Comparison of ENCODE assay signal across 40 cellular contexts in the genomic region with DNA sequence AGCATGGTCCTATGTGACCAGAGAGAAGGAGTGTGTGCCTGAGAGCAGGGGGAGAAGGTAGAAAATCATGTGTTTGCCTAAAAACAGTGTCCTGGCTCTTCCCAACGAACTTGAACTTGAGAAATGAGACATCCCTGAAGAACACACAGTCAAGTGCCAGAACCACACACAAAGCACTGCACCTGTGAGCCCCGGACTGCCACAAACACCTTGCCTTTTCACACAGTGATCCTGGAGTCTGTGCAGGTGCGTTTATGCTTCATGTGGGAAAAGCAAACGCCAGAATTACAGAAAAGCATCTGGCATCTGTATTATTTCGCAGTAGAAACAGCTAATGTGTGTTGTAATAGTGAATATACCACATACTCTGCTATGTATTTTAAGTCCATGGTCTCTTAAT. TPM values are rescaled to one million over a fixed set of nuclear protein-coding genes. Genes with fewer than 3 reads are reported as not detected.
"Had no signal": no experiment of that assay in that cellular context is flagged by ENCODE, and none has a peak within 500 bp of the region (broad histone marks: within the 10 kb centered on the region; RNA-seq: fewer than 3 reads in every experiment).

No MANE protein-coding gene starts in this region.

- H3K4me3 ChIP-seq: adrenal gland, cardiac muscle cell had no signal

- H3K27ac Mint-ChIP-seq: activated B cell treated with CpG ODN at 0.5 μM for 24 hours; activated CD4-positive, alpha-beta memory T cell treated with anti-CD3 and anti-CD28 coated beads for 36 hours; activated CD4-positive, alpha-beta T cell treated with anti-CD3 and anti-CD28 coated beads, Interleukin-2, amount 10 ng/mL, durations not matched to agents 24 days and 14 days; activated CD8-positive, alpha-beta T cell treated with anti-CD3 and anti-CD28 coated beads for 36 hours; activated naive CD4-positive, alpha-beta T cell treated with anti-CD3 and anti-CD28 coated beads for 36 hours; activated naive CD4-positive, alpha-beta T cell treated with anti-CD3 and anti-CD28 coated beads, Interleukin-2, amount 50 U/mL, for 72 hours; activated naive CD8-positive, alpha-beta T cell treated with anti-CD3 and anti-CD28 coated beads for 36 hours; activated T-cell treated with anti-CD3 and anti-CD28 coated beads, Interleukin-2, amount 50 U/mL, for 72 hours; activated T-helper 1 cell treated with anti-CD3 and anti-CD28 coated beads, Interleukin-12 subunit alpha, Interleukin-12 subunit beta, Interleukin-2, Interleukin-4 antibody, amounts not matched to agents 30 ng/mL and 10 ng/mL and 1 ng/mL, durations not matched to agents 14 hours and 24 hours and 36 hours; activated T-helper 17 cell treated with anti-CD3 and anti-CD28 coated beads, Interleukin-2, amount 50 U/mL, for 72 hours; brain; T-helper 1 cell treated with Interleukin-12 subunit alpha and Interleukin-12 subunit beta and Interleukin-4 antibody, amounts not matched to agents 30 μg/mL and 1 μg/mL, for 36 hours; T-helper 2 cell treated with Interferon-gamma antibody and Interleukin-4, amounts not matched to agents 5 μg/mL and 100 μg/mL, for 36 hours had no signal

- H3K27ac ChIP-seq: adrenal gland, cardiac muscle cell, VCaP had no signal

- H3K27me3 ChIP-seq: adrenal gland had no signal

- H3K4me1 ChIP-seq: adrenal gland had no signal

- H3K36me3 Mint-ChIP-seq: activated CD4-positive, alpha-beta memory T cell treated with anti-CD3 and anti-CD28 coated beads for 36 hours; activated naive CD4-positive, alpha-beta T cell treated with anti-CD3 and anti-CD28 coated beads, Interleukin-2, amount 50 U/mL, for 72 hours; activated naive CD8-positive, alpha-beta T cell treated with anti-CD3 and anti-CD28 coated beads for 36 hours had no signal

- H3K27me3 Mint-ChIP-seq: activated B cell treated with CpG ODN at 0.5 μM for 24 hours; activated CD4-positive, alpha-beta memory T cell treated with anti-CD3 and anti-CD28 coated beads for 36 hours; activated CD4-positive, alpha-beta T cell treated with anti-CD3 and anti-CD28 coated beads, Interleukin-2, amount 10 ng/mL, durations not matched to agents 24 days and 14 days; activated CD8-positive, alpha-beta T cell treated with anti-CD3 and anti-CD28 coated beads for 36 hours; activated naive CD8-positive, alpha-beta T cell treated with anti-CD3 and anti-CD28 coated beads for 36 hours; activated T-helper 17 cell treated with anti-CD3 and anti-CD28 coated beads, Interleukin-2, amount 50 U/mL, for 72 hours; brain; central memory CD8-positive, alpha-beta T cell had no signal

- DNase-seq: activated B cell treated with CpG ODN at 0.5 μM for 24 hours; activated CD4-positive, alpha-beta memory T cell treated with anti-CD3 and anti-CD28 coated beads for 36 hours; activated CD4-positive, alpha-beta T cell treated with anti-CD3 and anti-CD28 coated beads for 4 hours; activated CD4-positive, alpha-beta T cell treated with anti-CD3 and anti-CD28 coated beads, Interleukin-2, amount 10 ng/mL, durations not matched to agents 24 days and 14 days; activated CD4-positive, alpha-beta T cell treated with anti-CD3 and anti-CD28 coated beads, Interleukin-2, amount 50 U/mL, for 1 hour; activated CD4-positive, alpha-beta T cell treated with anti-CD3 and anti-CD28 coated beads, Interleukin-2, amount 50 U/mL, for 4 hours; activated CD4-positive, CD25-positive, alpha-beta regulatory T cell treated with anti-CD3 and anti-CD28 coated beads, Interleukin-2, amount 50 U/mL, for 72 hours; activated CD8-positive, alpha-beta memory T cell treated with anti-CD3 and anti-CD28 coated beads, Interleukin-2, amount 50 U/mL, for 4 hours; activated CD8-positive, alpha-beta T cell treated with anti-CD3 and anti-CD28 coated beads for 36 hours; activated effector memory CD4-positive, alpha-beta T cell treated with anti-CD3 and anti-CD28 coated beads, Interleukin-2, amount 50 U/mL, for 16 hours; activated gamma-delta T cell treated with Interleukin-2 at 50 U/mL for 16 hours; activated naive CD4-positive, alpha-beta T cell; activated naive CD4-positive, alpha-beta T cell treated with anti-CD3 and anti-CD28 coated beads for 36 hours; activated naive CD4-positive, alpha-beta T cell treated with anti-CD3 and anti-CD28 coated beads, Interleukin-2, amount 50 U/mL, for 16 hours; activated naive CD8-positive, alpha-beta T cell treated with anti-CD3 and anti-CD28 coated beads for 36 hours; activated T-cell treated with anti-CD3 and anti-CD28 coated beads for 4 hours; activated T-cell treated with anti-CD3 and anti-CD28 coated beads, Interleukin-2, amount 50 U/mL, for 1 hour; activated T-cell treated with anti-CD3 and anti-CD28 coated beads, Interleukin-2, amount 50 U/mL, for 4 hours; activated T-cell treated with anti-CD3 and anti-CD28 coated beads, Interleukin-2, amount 50 U/mL, for 72 hours; adrenal gland; amniotic stem cell; aorta; caudate nucleus; cerebellar nuclear complex; T-helper 1 cell; T-helper 2 cell; T-helper 9 cell had no signal

- FAIRE-seq: astrocyte, bronchial epithelial cell, TTC549 had no signal

- H3K4me1 Mint-ChIP-seq: activated B cell treated with CpG ODN at 0.5 μM for 24 hours; activated CD4-positive, alpha-beta T cell treated with anti-CD3 and anti-CD28 coated beads, Interleukin-2, amount 10 ng/mL, durations not matched to agents 24 days and 14 days; activated naive CD8-positive, alpha-beta T cell treated with anti-CD3 and anti-CD28 coated beads for 36 hours; activated T-helper 17 cell treated with anti-CD3 and anti-CD28 coated beads, Interleukin-2, amount 50 U/mL, for 72 hours; central memory CD8-positive, alpha-beta T cell had no signal

- H3K9me3 ChIP-seq: adrenal gland had no signal

- ATAC-seq: activated CD8-positive, alpha-beta T cell treated with anti-CD3 and anti-CD28 coated beads for 36 hours; activated naive CD4-positive, alpha-beta T cell treated with anti-CD3 and anti-CD28 coated beads, Interleukin-2, amount 50 U/mL, for 72 hours; activated T-cell treated with anti-CD3 and anti-CD28 coated beads, Interleukin-2, amount 50 U/mL, for 4 hours; activated T-cell treated with anti-CD3 and anti-CD28 coated beads, Interleukin-2, amount 50 U/mL, for 72 hours; activated T-helper 17 cell treated with anti-CD3 and anti-CD28 coated beads, Interleukin-2, amount 50 U/mL, for 72 hours had no signal

- H3K9me3 Mint-ChIP-seq: activated CD4-positive, alpha-beta T cell treated with anti-CD3 and anti-CD28 coated beads, Interleukin-2, amount 10 ng/mL, durations not matched to agents 24 days and 14 days; activated CD8-positive, alpha-beta T cell treated with anti-CD3 and anti-CD28 coated beads for 36 hours; activated T-helper 1 cell treated with anti-CD3 and anti-CD28 coated beads, Interleukin-12 subunit alpha, Interleukin-12 subunit beta, Interleukin-2, Interleukin-4 antibody, amounts not matched to agents 30 ng/mL and 10 ng/mL and 1 ng/mL, durations not matched to agents 14 hours and 24 hours and 36 hours; T-helper 1 cell treated with Interleukin-12 subunit alpha and Interleukin-12 subunit beta and Interleukin-4 antibody, amounts not matched to agents 30 μg/mL and 1 μg/mL, for 36 hours; T-helper 2 cell treated with Interferon-gamma antibody and Interleukin-4, amounts not matched to agents 5 μg/mL and 100 μg/mL, for 36 hours had no signal

- H3K4me3 Mint-ChIP-seq: activated B cell treated with CpG ODN at 0.5 μM for 24 hours; activated CD4-positive, alpha-beta memory T cell treated with anti-CD3 and anti-CD28 coated beads for 36 hours; activated CD4-positive, alpha-beta T cell treated with anti-CD3 and anti-CD28 coated beads, Interleukin-2, amount 10 ng/mL, durations not matched to agents 24 days and 14 days; activated CD8-positive, alpha-beta T cell treated with anti-CD3 and anti-CD28 coated beads for 36 hours; activated naive CD4-positive, alpha-beta T cell treated with anti-CD3 and anti-CD28 coated beads for 36 hours; activated naive CD8-positive, alpha-beta T cell treated with anti-CD3 and anti-CD28 coated beads for 36 hours; activated T-cell treated with anti-CD3 and anti-CD28 coated beads, Interleukin-2, amount 50 U/mL, for 4 hours; activated T-cell treated with anti-CD3 and anti-CD28 coated beads, Interleukin-2, amount 50 U/mL, for 72 hours; activated T-helper 1 cell treated with anti-CD3 and anti-CD28 coated beads, Interleukin-12 subunit alpha, Interleukin-12 subunit beta, Interleukin-2, Interleukin-4 antibody, amounts not matched to agents 30 ng/mL and 10 ng/mL and 1 ng/mL, durations not matched to agents 14 hours and 24 hours and 36 hours; activated T-helper 17 cell treated with anti-CD3 and anti-CD28 coated beads, Interleukin-2, amount 50 U/mL, for 72 hours; central memory CD8-positive, alpha-beta T cell; T-helper 1 cell treated with Interleukin-12 subunit alpha and Interleukin-12 subunit beta and Interleukin-4 antibody, amounts not matched to agents 30 μg/mL and 1 μg/mL, for 36 hours; T-helper 2 cell treated with Interferon-gamma antibody and Interleukin-4, amounts not matched to agents 5 μg/mL and 100 μg/mL, for 36 hours had no signal

- H3K36me3 ChIP-seq: adrenal gland, cardiac muscle cell had no signal

RNA-seq across cellular contexts. Expression of a gene that starts 9.3 kb away (rescaled TPM):
- total RNA-seq: activated B cell treated with CpG ODN at 0.5 μM for 24 hours; activated CD4-positive, alpha-beta memory T cell treated with anti-CD3 and anti-CD28 coated beads for 36 hours; activated CD4-positive, alpha-beta T cell treated with anti-CD3 and anti-CD28 coated beads, Interleukin-2, amount 10 ng/mL, durations not matched to agents 24 days and 14 days; activated CD8-positive, alpha-beta memory T cell treated with anti-CD3 and anti-CD28 coated beads for 36 hours; activated CD8-positive, alpha-beta T cell treated with anti-CD3 and anti-CD28 coated beads for 36 hours; activated naive CD4-positive, alpha-beta T cell treated with anti-CD3 and anti-CD28 coated beads for 36 hours; activated naive CD4-positive, alpha-beta T cell treated with anti-CD3 and anti-CD28 coated beads, Interleukin-2, amount 50 U/mL, for 72 hours; activated naive CD8-positive, alpha-beta T cell treated with anti-CD3 and anti-CD28 coated beads for 36 hours; activated T-cell treated with anti-CD3 and anti-CD28 coated beads, Interleukin-2, amount 50 U/mL, for 4 hours; activated T-cell treated with anti-CD3 and anti-CD28 coated beads, Interleukin-2, amount 50 U/mL, for 72 hours; activated T-helper 1 cell treated with anti-CD3 and anti-CD28 coated beads, Interleukin-12 subunit alpha, Interleukin-12 subunit beta, Interleukin-2, Interleukin-4 antibody, amounts not matched to agents 30 ng/mL and 10 ng/mL and 1 ng/mL, durations not matched to agents 14 hours and 24 hours and 36 hours; bronchial epithelial cell had no signal
